Comparison of ENCODE assay signal across 20 cellular contexts in the genomic region with DNA sequence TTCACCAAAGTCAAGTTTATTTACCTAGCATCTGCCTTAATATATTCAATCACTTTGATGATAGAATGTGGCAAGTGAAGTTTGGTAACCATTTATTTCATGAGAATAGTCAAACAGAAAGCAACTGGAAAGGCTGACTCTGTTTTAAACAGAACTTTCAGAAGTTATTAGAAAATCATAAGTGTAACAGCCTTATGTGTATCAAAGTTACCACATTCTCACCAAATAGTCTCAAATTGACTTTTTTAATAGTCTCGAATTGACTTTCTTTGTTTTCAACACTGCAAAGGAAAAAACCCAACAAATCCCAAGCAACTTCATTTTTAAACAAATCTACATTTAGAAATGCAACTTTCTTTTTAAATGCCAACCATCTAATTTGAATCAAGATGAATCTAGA. TPM values are rescaled to one million over a fixed set of nuclear protein-coding genes. Genes with fewer than 3 reads are reported as not detected.
DNase-seq lines count a peak whose midpoint lies in the region; ATAC-seq and TF ChIP-seq lines count a peak whose summit lies in the region.
"Had no signal": no experiment of that assay in that cellular context is flagged by ENCODE, and none has a peak within 500 bp of the region (broad histone marks: within the 10 kb centered on the region; RNA-seq: fewer than 3 reads in every experiment).

No MANE protein-coding gene starts in this region.

- peaks cover 0 to 4% of the 10 kb centered on the region in 2 donors for H3K9me3 Mint-ChIP-seq in activated T-cell treated with anti-CD3 and anti-CD28 coated beads, Interleukin-2, amount 50 U/mL, for 72 hours
- H3K9me3 Mint-ChIP-seq in central memory CD8-positive, alpha-beta T cell = no peaks in the 10 kb centered on the region
- H3K9me3 Mint-ChIP-seq: neural crest cell had no signal

- in situ Hi-C loops in GM13976 (cut with MboI; ENCODE audit: low sequenced_read_pairs, unreplicated experiment) = no loop called here

- peaks cover 65% of the 10 kb centered on the region for H3K4me1 Mint-ChIP-seq in activated T-cell treated with anti-CD3 and anti-CD28 coated beads, Interleukin-2, amount 50 U/mL, for 72 hours (ENCODE audit: low read depth)
- H3K4me1 Mint-ChIP-seq in central memory CD8-positive, alpha-beta T cell = peaks cover 3% of the 10 kb centered on the region
- H3K4me1 Mint-ChIP-seq: neural crest cell had no signal

- H3K27ac Mint-ChIP-seq in activated T-cell treated with anti-CD3 and anti-CD28 coated beads, Interleukin-2, amount 50 U/mL, for 72 hours = peak overlapping the region; percentile 69
- H3K27ac Mint-ChIP-seq in central memory CD8-positive, alpha-beta T cell (ENCODE audit: low read depth) = peak overlapping the region; percentile 10

- no peak overlapping the region for H3K27ac ChIP-seq in substantia nigra (ENCODE audit: low read depth, low read length, poor library complexity, severe bottlenecking)
- H3K27ac ChIP-seq: gastroesophageal sphincter, right atrium auricular region, spleen, upper lobe of left lung had no signal

- no peak for TF ChIP-seq CTCF in GM13976 (IDR thresholded peaks at IDR 0.05; ENCODE audit: borderline replicate concordance, control extremely low read depth, extremely low read depth, insufficient read depth, missing control alignments)

- peak overlapping the region; percentile 52 to 84 for H3K4me3 Mint-ChIP-seq in activated T-cell treated with anti-CD3 and anti-CD28 coated beads, Interleukin-2, amount 50 U/mL, for 72 hours
- no peak overlapping the region for H3K4me3 Mint-ChIP-seq in central memory CD8-positive, alpha-beta T cell
- H3K4me3 Mint-ChIP-seq: neural crest cell had no signal

- ATAC-seq in activated T-cell treated with anti-CD3 and anti-CD28 coated beads, Interleukin-2, amount 50 U/mL, for 72 hours (replicated peaks in 1 of 2) = peak; percentile 25 to 42
- ATAC-seq in HG02610 (IDR thresholded peaks at IDR 0.05; ENCODE audit: unreplicated experiment) (peak; percentile 66), HG03175 (IDR thresholded peaks at IDR 0.05; ENCODE audit: unreplicated experiment) (no peak)
- ATAC-seq in central memory CD8-positive, alpha-beta T cell (replicated peaks; ENCODE audit: extremely low read depth, poor library complexity, severe bottlenecking) = no peak
- ATAC-seq: gastroesophageal sphincter, left cardiac atrium had no signal

- no peaks in the 10 kb centered on the region for H3K27me3 Mint-ChIP-seq in activated T-cell treated with anti-CD3 and anti-CD28 coated beads, Interleukin-2, amount 50 U/mL, for 72 hours (ENCODE audit: low read depth)
- H3K27me3 Mint-ChIP-seq in central memory CD8-positive, alpha-beta T cell = no peaks in the 10 kb centered on the region

- no peak for DNase-seq in activated T-cell treated with anti-CD3 and anti-CD28 coated beads, Interleukin-2, amount 50 U/mL, for 72 hours
- DNase-seq in activated T-cell treated with anti-CD3 and anti-CD28 coated beads for 4 hours (no peak), GM13976 (ENCODE audit: low spot score) (peak; percentile 24), RPMI8226 (no peak), substantia nigra (lab: John Stamatoyannopoulos, UW) (no peak)
- DNase-seq in central memory CD8-positive, alpha-beta T cell (ENCODE audit: low spot score in 2 of 2) = no peak
- DNase-seq: cerebellar nuclear complex, hippocampal formation, left cardiac atrium, mammary epithelial cell, NCI-H1105 treated with DMSO at 0.1 percent for 48 hours, NCI-H2029 treated with DMSO at 0.1 percent for 48 hours, NCI-H2227 treated with DMSO at 0.1 percent for 48 hours, spleen, upper lobe of left lung had no signal

- H3K36me3 Mint-ChIP-seq in activated T-cell treated with anti-CD3 and anti-CD28 coated beads, Interleukin-2, amount 50 U/mL, for 72 hours (ENCODE audit: insufficient read depth in 2 of 2) = peaks cover 30 to 84% of the 10 kb centered on the region in 2 donors
- H3K36me3 Mint-ChIP-seq in central memory CD8-positive, alpha-beta T cell (ENCODE audit: insufficient read depth) = peaks cover 16% of the 10 kb centered on the region

RNA-seq across cellular contexts. Expression of gene NAMPT, which starts 29.5 kb away (rescaled TPM):
- total RNA-seq in activated T-cell treated with anti-CD3 and anti-CD28 coated beads, Interleukin-2, amount 50 U/mL, for 72 hours = 1,000 to 10,000 TPM in 1 of 2 donors, 100 to 1,000 TPM in 1; 819 to 1,006 TPM

Comparison
In these comparisons a context has a peak if more than half of its experiments do, and no peak if none do; other contexts are left out.
1. ATAC-seq: peak in activated T-cell treated with anti-CD3 and anti-CD28 coated beads, Interleukin-2, amount 50 U/mL, for 72 hours (2 of 2) and HG02610 (single experiment); none in central memory CD8-positive, alpha-beta T cell (single experiment) and HG03175 (single experiment).